Comparison of ENCODE assay signal across 1 cellular context in the genomic region with DNA sequence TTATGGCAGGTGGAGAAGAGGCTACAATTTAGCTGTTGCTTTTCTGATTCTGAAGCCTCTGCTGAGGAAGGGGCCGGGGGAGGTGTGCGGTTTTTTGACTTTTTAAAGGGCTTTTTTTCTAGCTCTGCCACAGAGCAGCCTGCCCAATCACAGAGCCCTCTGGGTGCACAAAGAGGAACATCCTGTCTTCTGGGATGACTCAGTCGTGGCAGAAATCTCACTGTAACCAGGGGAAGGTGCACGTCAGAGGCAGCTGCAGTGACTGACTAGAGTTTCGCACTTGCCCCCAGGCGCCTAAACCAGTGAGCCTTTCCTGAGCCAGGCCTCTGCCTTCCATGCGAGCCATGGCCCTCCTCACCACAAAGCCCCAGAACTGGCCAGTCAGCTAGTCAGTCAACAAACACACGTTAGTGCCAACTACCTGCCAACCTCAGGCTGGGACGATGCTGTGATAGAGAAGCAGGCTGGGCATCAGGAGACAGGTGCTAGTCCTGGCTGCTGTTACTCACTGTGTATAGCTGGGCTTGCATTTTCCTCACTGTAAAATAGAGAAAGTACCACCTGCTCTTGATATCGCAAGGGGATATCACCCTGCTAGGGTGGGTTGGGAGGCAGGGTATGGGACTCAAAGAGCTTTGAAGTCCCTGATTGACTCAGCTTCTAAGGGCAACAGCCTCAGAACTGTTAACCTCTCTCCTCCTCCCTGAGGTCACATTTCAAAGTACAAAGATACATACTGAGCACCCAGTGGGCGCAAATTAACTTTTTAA.
A peak's percentile ranks its signal among the peaks of the same experiment; 100 is the strongest.
TF ChIP-seq lines count a peak whose summit lies in the region.

No MANE protein-coding gene starts in this region.

TF ChIP-seq in HepG2, 621 proteins besides CTCF, POLR2A, EP300 and RAD21 (continued from another document and continues in another):
- TF ChIP-seq, protein P1, sequence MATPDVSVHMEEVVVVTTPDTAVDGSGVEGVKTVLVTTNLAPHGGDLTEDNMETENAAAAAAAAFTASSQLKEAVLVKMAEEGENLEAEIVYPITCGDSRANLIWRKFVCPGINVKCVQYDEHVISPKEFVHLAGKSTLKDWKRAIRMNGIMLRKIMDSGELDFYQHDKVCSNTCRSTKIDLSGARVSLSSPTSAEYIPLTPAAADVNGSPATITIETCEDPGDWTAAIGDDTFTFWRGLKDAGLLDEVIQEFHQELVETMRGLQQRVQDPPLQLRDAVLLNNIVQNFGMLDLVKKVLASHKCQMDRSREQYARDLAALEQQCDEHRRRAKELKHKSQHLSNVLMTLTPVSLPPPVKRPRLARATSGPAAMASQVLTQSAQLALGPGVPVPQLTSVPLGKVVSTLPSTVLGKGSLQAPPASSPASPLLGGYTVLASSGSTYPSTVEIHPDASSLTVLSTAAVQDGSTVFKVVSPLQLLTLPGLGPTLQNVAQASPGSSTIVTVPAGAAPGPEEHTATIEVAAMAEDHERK (CRISPR knock-in tag; IDR thresholded peaks at IDR 0.05; ENCODE audit: low read depth), result no peak
- TF ChIP-seq CENPX (CRISPR knock-in tag; IDR thresholded peaks at IDR 0.05), result no peak
- no peak for TF ChIP-seq LCORL (IDR thresholded peaks at IDR 0.05)
- 0 out of 2 replicates have a peak, but pooled peaks have one; percentile 18 for TF ChIP-seq LCORL (CRISPR knock-in tag; IDR thresholded peaks at IDR 0.05)
- TF ChIP-seq ATF1 (CRISPR knock-in tag; IDR thresholded peaks at IDR 0.05), result no peak
- TF ChIP-seq POLR2AphosphoS2 (IDR thresholded peaks at IDR 0.05; ENCODE audit: low read depth, low read length), result no peak
- no peak for TF ChIP-seq E2F2 (CRISPR knock-in tag; IDR thresholded peaks at IDR 0.05; ENCODE audit: borderline replicate concordance)
- TF ChIP-seq, protein P2, sequence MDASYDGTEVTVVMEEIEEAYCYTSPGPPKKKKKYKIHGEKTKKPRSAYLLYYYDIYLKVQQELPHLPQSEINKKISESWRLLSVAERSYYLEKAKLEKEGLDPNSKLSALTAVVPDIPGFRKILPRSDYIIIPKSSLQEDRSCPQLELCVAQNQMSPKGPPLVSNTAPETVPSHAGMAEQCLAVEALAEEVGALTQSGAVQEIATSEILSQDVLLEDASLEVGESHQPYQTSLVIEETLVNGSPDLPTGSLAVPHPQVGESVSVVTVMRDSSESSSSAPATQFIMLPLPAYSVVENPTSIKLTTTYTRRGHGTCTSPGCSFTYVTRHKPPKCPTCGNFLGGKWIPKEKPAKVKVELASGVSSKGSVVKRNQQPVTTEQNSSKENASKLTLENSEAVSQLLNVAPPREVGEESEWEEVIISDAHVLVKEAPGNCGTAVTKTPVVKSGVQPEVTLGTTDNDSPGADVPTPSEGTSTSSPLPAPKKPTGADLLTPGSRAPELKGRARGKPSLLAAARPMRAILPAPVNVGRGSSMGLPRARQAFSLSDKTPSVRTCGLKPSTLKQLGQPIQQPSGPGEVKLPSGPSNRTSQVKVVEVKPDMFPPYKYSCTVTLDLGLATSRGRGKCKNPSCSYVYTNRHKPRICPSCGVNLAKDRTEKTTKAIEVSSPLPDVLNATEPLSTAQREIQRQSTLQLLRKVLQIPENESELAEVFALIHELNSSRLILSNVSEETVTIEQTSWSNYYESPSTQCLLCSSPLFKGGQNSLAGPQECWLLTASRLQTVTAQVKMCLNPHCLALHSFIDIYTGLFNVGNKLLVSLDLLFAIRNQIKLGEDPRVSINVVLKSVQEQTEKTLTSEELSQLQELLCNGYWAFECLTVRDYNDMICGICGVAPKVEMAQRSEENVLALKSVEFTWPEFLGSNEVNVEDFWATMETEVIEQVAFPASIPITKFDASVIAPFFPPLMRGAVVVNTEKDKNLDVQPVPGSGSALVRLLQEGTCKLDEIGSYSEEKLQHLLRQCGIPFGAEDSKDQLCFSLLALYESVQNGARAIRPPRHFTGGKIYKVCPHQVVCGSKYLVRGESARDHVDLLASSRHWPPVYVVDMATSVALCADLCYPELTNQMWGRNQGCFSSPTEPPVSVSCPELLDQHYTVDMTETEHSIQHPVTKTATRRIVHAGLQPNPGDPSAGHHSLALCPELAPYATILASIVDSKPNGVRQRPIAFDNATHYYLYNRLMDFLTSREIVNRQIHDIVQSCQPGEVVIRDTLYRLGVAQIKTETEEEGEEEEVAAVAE (CRISPR knock-in tag; IDR thresholded peaks at IDR 0.05; ENCODE audit: borderline replicate concordance), result no peak
- TF ChIP-seq, protein P3, sequence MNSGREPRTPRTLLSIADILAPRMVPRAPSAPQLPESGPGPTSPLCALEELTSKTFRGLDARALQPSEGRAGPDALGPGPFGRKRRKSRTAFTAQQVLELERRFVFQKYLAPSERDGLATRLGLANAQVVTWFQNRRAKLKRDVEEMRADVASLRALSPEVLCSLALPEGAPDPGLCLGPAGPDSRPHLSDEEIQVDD (CRISPR knock-in tag; IDR thresholded peaks at IDR 0.05; ENCODE audit: borderline replicate concordance), result no peak
- TF ChIP-seq ZNF484 (CRISPR knock-in tag; IDR thresholded peaks at IDR 0.05; ENCODE audit: borderline replicate concordance, low read depth), result no peak
- TF ChIP-seq CREB1 (IDR thresholded peaks at IDR 0.05), result no peak
- TF ChIP-seq CREB1 (CRISPR knock-in tag; IDR thresholded peaks at IDR 0.05), result no peak
- no peak for TF ChIP-seq SMAD1 (CRISPR knock-in tag; IDR thresholded peaks at IDR 0.05; ENCODE audit: borderline replicate concordance, low read depth)
- TF ChIP-seq ZNF280D (CRISPR knock-in tag; IDR thresholded peaks at IDR 0.05), result no peak
- TF ChIP-seq IRF9 (CRISPR knock-in tag; IDR thresholded peaks at IDR 0.05; ENCODE audit: borderline replicate concordance), result no peak
- no peak for TF ChIP-seq ZNF512B (CRISPR knock-in tag; IDR thresholded peaks at IDR 0.05; ENCODE audit: borderline replicate concordance)
- no peak for TF ChIP-seq PLRG1 (conservative IDR thresholded peaks at IDR 0.05)
- TF ChIP-seq DBP (CRISPR knock-in tag; IDR thresholded peaks at IDR 0.05; ENCODE audit: not compliant biosample characterization), result no peak
- no peak for TF ChIP-seq E2F5 (CRISPR knock-in tag; conservative IDR thresholded peaks at IDR 0.05)
- no peak for TF ChIP-seq ZNF879 (CRISPR knock-in tag; IDR thresholded peaks at IDR 0.05)
- TF ChIP-seq NCOA1 (CRISPR knock-in tag; IDR thresholded peaks at IDR 0.05), result no peak
- TF ChIP-seq HNRNPUL1 (IDR thresholded peaks at IDR 0.05; ENCODE audit: low read depth, low read length), result no peak
- no peak for TF ChIP-seq ZSCAN22 (CRISPR knock-in tag; IDR thresholded peaks at IDR 0.05)
- TF ChIP-seq ZNF3 (CRISPR knock-in tag; IDR thresholded peaks at IDR 0.05), result peak; percentile 95
- peak; percentile 24; the same call in 1 of the 2 replicates for TF ChIP-seq SP5 (CRISPR knock-in tag; IDR thresholded peaks at IDR 0.05; ENCODE audit: borderline replicate concordance, low read depth)
- TF ChIP-seq, protein P4, sequence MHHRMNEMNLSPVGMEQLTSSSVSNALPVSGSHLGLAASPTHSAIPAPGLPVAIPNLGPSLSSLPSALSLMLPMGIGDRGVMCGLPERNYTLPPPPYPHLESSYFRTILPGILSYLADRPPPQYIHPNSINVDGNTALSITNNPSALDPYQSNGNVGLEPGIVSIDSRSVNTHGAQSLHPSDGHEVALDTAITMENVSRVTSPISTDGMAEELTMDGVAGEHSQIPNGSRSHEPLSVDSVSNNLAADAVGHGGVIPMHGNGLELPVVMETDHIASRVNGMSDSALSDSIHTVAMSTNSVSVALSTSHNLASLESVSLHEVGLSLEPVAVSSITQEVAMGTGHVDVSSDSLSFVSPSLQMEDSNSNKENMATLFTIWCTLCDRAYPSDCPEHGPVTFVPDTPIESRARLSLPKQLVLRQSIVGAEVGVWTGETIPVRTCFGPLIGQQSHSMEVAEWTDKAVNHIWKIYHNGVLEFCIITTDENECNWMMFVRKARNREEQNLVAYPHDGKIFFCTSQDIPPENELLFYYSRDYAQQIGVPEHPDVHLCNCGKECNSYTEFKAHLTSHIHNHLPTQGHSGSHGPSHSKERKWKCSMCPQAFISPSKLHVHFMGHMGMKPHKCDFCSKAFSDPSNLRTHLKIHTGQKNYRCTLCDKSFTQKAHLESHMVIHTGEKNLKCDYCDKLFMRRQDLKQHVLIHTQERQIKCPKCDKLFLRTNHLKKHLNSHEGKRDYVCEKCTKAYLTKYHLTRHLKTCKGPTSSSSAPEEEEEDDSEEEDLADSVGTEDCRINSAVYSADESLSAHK (CRISPR knock-in tag; IDR thresholded peaks at IDR 0.05; ENCODE audit: borderline replicate concordance), result no peak
- no peak for TF ChIP-seq ZNF616 (CRISPR knock-in tag; IDR thresholded peaks at IDR 0.05; ENCODE audit: low read depth)
- TF ChIP-seq ZNF34 (CRISPR knock-in tag; IDR thresholded peaks at IDR 0.05; ENCODE audit: borderline replicate concordance), result no peak
- no peak for TF ChIP-seq SP2 (CRISPR knock-in tag; IDR thresholded peaks at IDR 0.05)
- TF ChIP-seq BATF2 (CRISPR knock-in tag; IDR thresholded peaks at IDR 0.05), result no peak
- TF ChIP-seq NFIC (IDR thresholded peaks at IDR 0.05; ENCODE audit: low read length), result no peak
- TF ChIP-seq ETV5 (CRISPR knock-in tag; IDR thresholded peaks at IDR 0.05; ENCODE audit: borderline replicate concordance), result no peak
- 0 out of 2 replicates have a peak, but pooled peaks have one; percentile 36 for TF ChIP-seq NR2F2 (IDR thresholded peaks at IDR 0.05; ENCODE audit: borderline replicate concordance, low read depth)
- no peak for TF ChIP-seq REPIN1 (CRISPR knock-in tag; IDR thresholded peaks at IDR 0.05; ENCODE audit: borderline replicate concordance, low read depth)
- no peak for TF ChIP-seq ONECUT2 (CRISPR knock-in tag; IDR thresholded peaks at IDR 0.05)
